Comparison of ENCODE assay signal across 22 cellular contexts in the genomic region with DNA sequence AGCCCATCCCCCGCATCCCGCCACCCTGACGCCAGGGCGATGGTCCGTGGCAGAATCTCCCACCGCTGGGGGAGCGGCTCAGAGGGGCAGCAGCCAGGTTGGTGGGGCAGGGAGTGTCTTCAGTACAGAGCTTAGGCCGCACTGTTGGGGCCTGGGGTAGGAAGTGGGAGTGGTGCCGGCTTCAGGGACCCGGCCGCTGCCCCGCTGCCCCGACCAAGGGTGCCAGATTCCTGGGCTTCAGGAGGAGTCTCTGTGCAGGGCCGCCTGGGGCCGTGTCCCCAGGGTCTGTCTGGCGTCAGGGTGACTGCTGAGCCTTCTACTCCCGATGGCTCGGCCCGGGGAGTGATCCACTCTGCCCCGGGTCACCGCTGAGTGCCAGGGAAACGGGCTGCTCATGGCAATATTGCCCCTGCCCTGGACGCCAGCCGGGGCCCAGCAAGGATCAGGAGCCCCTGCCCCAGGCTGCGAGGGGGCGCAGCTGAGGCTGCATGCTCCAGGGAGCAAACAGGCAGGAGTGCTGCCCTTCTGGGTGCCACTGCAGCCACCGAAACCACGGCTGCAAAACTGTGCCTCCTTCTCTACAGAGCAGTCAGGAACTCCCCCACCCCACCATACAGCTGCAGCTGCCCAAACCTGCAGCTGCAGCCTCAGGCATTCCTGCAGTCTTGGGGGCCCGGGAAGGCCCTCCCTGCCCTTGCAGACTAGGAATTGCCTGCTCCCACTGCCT.
A peak's percentile ranks its signal among the peaks of the same experiment; 100 is the strongest.
DNase-seq lines count a peak whose midpoint lies in the region; ATAC-seq and TF ChIP-seq lines count a peak whose summit lies in the region.
"Had no signal": no experiment of that assay in that cellular context is flagged by ENCODE, and none has a peak within 500 bp of the region (broad histone marks: within the 10 kb centered on the region; RNA-seq: fewer than 3 reads in every experiment).

No MANE protein-coding gene starts in this region.

- no peak overlapping the region for H3K4me3 ChIP-seq in SK-N-SH (ENCODE audit: low read depth in 2 of 2, low read length in 1 of 2)
- H3K4me3 ChIP-seq in CD8-positive, alpha-beta T cell (ENCODE audit: low read depth, low read length): no peak overlapping the region
- no peak overlapping the region for H3K4me3 ChIP-seq in Karpas-422 (ENCODE audit: low read length)
- H3K4me3 ChIP-seq: MG63, Peyer's patch had no signal

- no peaks in the 10 kb centered on the region for H3K79me2 ChIP-seq in SK-N-SH (ENCODE audit: insufficient read depth)
- no peaks in the 10 kb centered on the region for H3K79me2 ChIP-seq in Karpas-422 (ENCODE audit: low read length)

- no peaks in the 10 kb centered on the region for H3K36me3 ChIP-seq in SK-N-SH (replicated peaks in 1 of 2; ENCODE audit: control insufficient read depth in 1 of 2, insufficient read depth in 2 of 2, low read length in 1 of 2)
- H3K36me3 ChIP-seq in CD8-positive, alpha-beta T cell (ENCODE audit: insufficient read depth, low read length): no peaks in the 10 kb centered on the region
- H3K36me3 ChIP-seq in Karpas-422 (ENCODE audit: insufficient read depth, low read length): no peaks in the 10 kb centered on the region
- H3K36me3 ChIP-seq: MG63, Peyer's patch had no signal

- intact Hi-C loops in sciatic nerve (cut with DNase I): no loop called here
- intact Hi-C loops in CD8-positive, alpha-beta T cell (cut with DNase I, micrococcal nuclease): no loop called here

- WGBS in SK-N-SH (ENCODE audit: low lambda C conversion rate): 20% methylated on average over 1 of the region's 29 CpGs

- CTCF ChIA-PET in SK-N-SH (lab: Yijun Ruan, JAX): no interaction called here
- CTCF ChIA-PET in CD8-positive, alpha-beta T cell (lab: Charles Lee): no interaction called here

- no peaks in the 10 kb centered on the region for H3K4me1 ChIP-seq in SK-N-SH (ENCODE audit: control insufficient read depth in 1 of 2, insufficient read depth in 2 of 2, low read depth in 1 of 2, low read length in 1 of 2)
- no peaks in the 10 kb centered on the region for H3K4me1 ChIP-seq in CD8-positive, alpha-beta T cell (ENCODE audit: insufficient read depth, low read length)
- H3K4me1 ChIP-seq in Karpas-422 (ENCODE audit: low read length): no peaks in the 10 kb centered on the region
- H3K4me1 ChIP-seq: Peyer's patch had no signal

- peaks cover 15% of the 10 kb centered on the region for H3K9me3 Mint-ChIP-seq in CD8-positive, alpha-beta T cell

- H3K27me3 ChIP-seq in SK-N-SH (ENCODE audit: insufficient read depth): no peaks in the 10 kb centered on the region
- no peaks in the 10 kb centered on the region for H3K27me3 ChIP-seq in CD8-positive, alpha-beta T cell (ENCODE audit: insufficient read depth, low read length)
- no peaks in the 10 kb centered on the region for H3K27me3 ChIP-seq in Karpas-422 (ENCODE audit: low read length)
- H3K27me3 ChIP-seq: MG63, Peyer's patch had no signal

- H3K36me3 Mint-ChIP-seq in CD8-positive, alpha-beta T cell: no peaks in the 10 kb centered on the region
- H3K36me3 Mint-ChIP-seq: IgD-negative memory B cell had no signal

- H3K9ac ChIP-seq in SK-N-SH (no peak overlapping the region), Karpas-422 (ENCODE audit: low read length) (no peak overlapping the region)

- TF ChIP-seq EP300 in SK-N-SH (IDR thresholded peaks at IDR 0.05; ENCODE audit: borderline replicate concordance in 1 of 2, low read depth in 1 of 2, low read length in 1 of 2): no peak

- no peaks in the 10 kb centered on the region for H3K4me1 Mint-ChIP-seq in CD8-positive, alpha-beta T cell (ENCODE audit: low read depth)
- H3K4me1 Mint-ChIP-seq: B cell, IgD-negative memory B cell had no signal

- H3K27ac Mint-ChIP-seq in CD8-positive, alpha-beta T cell: no peak overlapping the region
- H3K27ac Mint-ChIP-seq: B cell, HFFc6, IgD-negative memory B cell had no signal

- ATAC-seq in SK-N-SH treated with all-trans-retinoic acid at 6 μM for 48 hours: no peak
- peak; percentile 15 for ATAC-seq in esophagus mucosa
- ATAC-seq in sciatic nerve: peak; percentile 42
- ATAC-seq in GM18505 (IDR thresholded peaks at IDR 0.05; ENCODE audit: unreplicated experiment): no peak
- ATAC-seq in CD8-positive, alpha-beta T cell: no peak
- ATAC-seq: Right ventricle myocardium inferior had no signal

- peak; percentile 5 for DNase-seq in SK-N-SH
- DNase-seq in sciatic nerve (ENCODE audit: low spot score): no peak
- no peak for DNase-seq in CD8-positive, alpha-beta T cell
- no peak for DNase-seq in Karpas-422
- no peak for DNase-seq in amniotic stem cell (lab: John Stamatoyannopoulos, UW)
- DNase-seq: 8988T, COR-L47, GDM1, HFFc6, Kasumi-1, MG63, NCI-H1092 treated with DMSO at 0.1 percent for 48 hours, NCI-H2081 treated with DMSO at 0.1 percent for 48 hours, NCI-H2227 treated with DMSO at 0.1 percent for 48 hours, NCI-H510A treated with DMSO at 0.1 percent for 48 hours, Peyer's patch had no signal

- H3K4me2 ChIP-seq in SK-N-SH: no peak overlapping the region
- no peak overlapping the region for H3K4me2 ChIP-seq in Karpas-422 (ENCODE audit: low read depth, low read length, poor library complexity, severe bottlenecking)

- POLR2A ChIA-PET in SK-N-SH (lab: Yijun Ruan, JAX): no interaction called here
- POLR2A ChIA-PET in CD8-positive, alpha-beta T cell (lab: Charles Lee): no interaction called here

- no peaks in the 10 kb centered on the region for H3F3A ChIP-seq in SK-N-SH (replicated peaks; ENCODE audit: insufficient read depth)

- no peak overlapping the region for H3K4me3 Mint-ChIP-seq in CD8-positive, alpha-beta T cell
- H3K4me3 Mint-ChIP-seq: B cell, HFFc6, IgD-negative memory B cell had no signal

- TF ChIP-seq CTCF in SK-N-SH (IDR thresholded peaks at IDR 0.05): no peak
- no peak for TF ChIP-seq CTCF in CD8-positive, alpha-beta T cell (IDR thresholded peaks at IDR 0.05)

- H4K20me1 ChIP-seq in SK-N-SH (ENCODE audit: insufficient read depth): no peaks in the 10 kb centered on the region
- no peaks in the 10 kb centered on the region for H4K20me1 ChIP-seq in Karpas-422 (ENCODE audit: insufficient read depth, low read depth, low read length)

- H3K9me2 ChIP-seq in SK-N-SH (no peaks in the 10 kb centered on the region), Karpas-422 (replicated peaks; ENCODE audit: insufficient read depth, low read length) (no peaks in the 10 kb centered on the region)

- H3K9me3 ChIP-seq in SK-N-SH: no peaks in the 10 kb centered on the region; the same call in 1 of the 2 replicates
- H3K9me3 ChIP-seq in CD8-positive, alpha-beta T cell (ENCODE audit: low read length): no peaks in the 10 kb centered on the region
- H3K9me3 ChIP-seq in Karpas-422 (ENCODE audit: low read length): peaks cover 11% of the 10 kb centered on the region
- H3K9me3 ChIP-seq: MG63, Peyer's patch had no signal

- H3K27ac ChIP-seq in SK-N-SH (ENCODE audit: low read depth in 2 of 2, low read length in 1 of 2): no peak overlapping the region
- H3K27ac ChIP-seq in CD8-positive, alpha-beta T cell (ENCODE audit: low read depth, low read length): no peak overlapping the region
- no peak overlapping the region for H3K27ac ChIP-seq in Karpas-422 (ENCODE audit: low read length)
- H3K27ac ChIP-seq: Peyer's patch had no signal

- H2AFZ ChIP-seq in SK-N-SH (ENCODE audit: low read depth) (no peak overlapping the region), Karpas-422 (ENCODE audit: low read length) (no peak overlapping the region)

- H3K27me3 Mint-ChIP-seq in CD8-positive, alpha-beta T cell (ENCODE audit: low read depth): no peaks in the 10 kb centered on the region
- H3K27me3 Mint-ChIP-seq: B cell, IgD-negative memory B cell had no signal

- TF ChIP-seq POLR2A in GM18505 (IDR thresholded peaks at IDR 0.05; ENCODE audit: borderline replicate concordance, extremely low read depth, insufficient read depth, insufficient read length): no peak

- TF ChIP-seq RAD21 in SK-N-SH (IDR thresholded peaks at IDR 0.05; ENCODE audit: low read length): no peak

TF ChIP-seq in SK-N-SH, 30 proteins besides CTCF, POLR2A, EP300 and RAD21 (continues in another document):
- TF ChIP-seq USF2 (IDR thresholded peaks at IDR 0.05; ENCODE audit: borderline replicate concordance, low read depth, low read length) (no peak), MEF2A (IDR thresholded peaks at IDR 0.05; ENCODE audit: borderline replicate concordance, low read depth) (no peak), SMC3 (IDR thresholded peaks at IDR 0.05; ENCODE audit: low read depth, low read length) (no peak), FOXM1 (IDR thresholded peaks at IDR 0.05; ENCODE audit: low read depth) (no peak), GABPA (IDR thresholded peaks at IDR 0.05; ENCODE audit: low read depth) (no peak)

TF ChIP-seq in SK-N-SH treated with all-trans-retinoic acid at 6 μM for 48 hours, 23 proteins besides CTCF, POLR2A, EP300 and RAD21 (continues in another document):
- TF ChIP-seq TOX (CRISPR knock-in tag; IDR thresholded peaks at IDR 0.05; ENCODE audit: borderline replicate concordance): no peak
- no peak for TF ChIP-seq CSRNP3 (CRISPR knock-in tag; IDR thresholded peaks at IDR 0.05)
- no peak for TF ChIP-seq RARB (CRISPR knock-in tag; IDR thresholded peaks at IDR 0.05)
- no peak for TF ChIP-seq ISL1 (CRISPR knock-in tag; IDR thresholded peaks at IDR 0.05)
- TF ChIP-seq OSR1 (CRISPR knock-in tag; IDR thresholded peaks at IDR 0.05): no peak
- no peak for TF ChIP-seq PPARA (CRISPR knock-in tag; IDR thresholded peaks at IDR 0.05; ENCODE audit: borderline replicate concordance)
- no peak for TF ChIP-seq ZNF565 (CRISPR knock-in tag; conservative IDR thresholded peaks at IDR 0.05; ENCODE audit: low read depth)

Comparison
In these comparisons a context has a peak if more than half of its experiments do, and no peak if none do; other contexts are left out.
1. ATAC-seq: peak in esophagus mucosa (single experiment) and sciatic nerve (single experiment); none in SK-N-SH treated with all-trans-retinoic acid at 6 μM for 48 hours (single experiment), GM18505 (single experiment) and CD8-positive, alpha-beta T cell (single experiment).